In genomic region chr17:82884923-82885322, GRCh38 we compare ENCODE assay signal across 13 cellular contexts. TPM values are rescaled to one million over a fixed set of nuclear protein-coding genes. Genes with fewer than 3 reads are reported as not detected.
A peak's percentile ranks its signal among the peaks of the same experiment; 100 is the strongest.
DNase-seq lines count a peak whose midpoint lies in the region; ATAC-seq and TF ChIP-seq lines count a peak whose summit lies in the region.
"Had no signal": no experiment of that assay in that cellular context is flagged by ENCODE, and none has a peak within 500 bp of the region (broad histone marks: within the 10 kb centered on the region; RNA-seq: fewer than 3 reads in every experiment).

No MANE protein-coding gene starts in this region.

- peak overlapping the region; percentile 79 for H3K4me3 Mint-ChIP-seq in activated T-helper 1 cell treated with anti-CD3 and anti-CD28 coated beads, Interleukin-12 subunit alpha, Interleukin-12 subunit beta, Interleukin-2, Interleukin-4 antibody, amounts not matched to agents 30 ng/mL and 10 ng/mL and 1 ng/mL, durations not matched to agents 14 hours and 24 hours and 36 hours

- H3K4me2 ChIP-seq in hepatocyte, result no peak overlapping the region

- H4K20me1 ChIP-seq in hepatocyte (ENCODE audit: insufficient read depth, poor library complexity, severe bottlenecking), result no peaks in the 10 kb centered on the region

- H3K4me1 ChIP-seq in hepatocyte (ENCODE audit: insufficient read depth) (peaks cover 41% of the 10 kb centered on the region), upper lobe of left lung (peaks cover 32 to 68% (median 63%) of the 10 kb centered on the region in 4 donors), colonic mucosa (peaks cover 9% of the 10 kb centered on the region)

- no peaks in the 10 kb centered on the region for H3K9me3 Mint-ChIP-seq in activated T-helper 1 cell treated with anti-CD3 and anti-CD28 coated beads, Interleukin-12 subunit alpha, Interleukin-12 subunit beta, Interleukin-2, Interleukin-4 antibody, amounts not matched to agents 30 ng/mL and 10 ng/mL and 1 ng/mL, durations not matched to agents 14 hours and 24 hours and 36 hours

- H3K9me3 ChIP-seq in hepatocyte (ENCODE audit: low read depth) (no peaks in the 10 kb centered on the region), upper lobe of left lung (no peaks in the 10 kb centered on the region), colonic mucosa (no peaks in the 10 kb centered on the region)
- H3K9me3 ChIP-seq: left lung had no signal

- no peak overlapping the region for H2AFZ ChIP-seq in hepatocyte

- no peak overlapping the region for H3K9ac ChIP-seq in colonic mucosa (ENCODE audit: low read depth in 2 of 2, low read length in 2 of 2)

- TF ChIP-seq CTCF in hepatocyte (IDR thresholded peaks at IDR 0.05; ENCODE audit: poor library complexity) (no peak), upper lobe of left lung (IDR thresholded peaks at IDR 0.05) (no peak), colonic mucosa (IDR thresholded peaks at IDR 0.05) (no peak)

- TF ChIP-seq EP300 in upper lobe of left lung (IDR thresholded peaks at IDR 0.05), result no peak

- H3K27ac Mint-ChIP-seq in activated T-helper 1 cell treated with anti-CD3 and anti-CD28 coated beads, Interleukin-12 subunit alpha, Interleukin-12 subunit beta, Interleukin-2, Interleukin-4 antibody, amounts not matched to agents 30 ng/mL and 10 ng/mL and 1 ng/mL, durations not matched to agents 14 hours and 24 hours and 36 hours, result peak overlapping the region; percentile 94

- peaks cover 14% of the 10 kb centered on the region for H3K36me3 Mint-ChIP-seq in activated T-helper 1 cell treated with anti-CD3 and anti-CD28 coated beads, Interleukin-12 subunit alpha, Interleukin-12 subunit beta, Interleukin-2, Interleukin-4 antibody, amounts not matched to agents 30 ng/mL and 10 ng/mL and 1 ng/mL, durations not matched to agents 14 hours and 24 hours and 36 hours (ENCODE audit: low read depth)

- intact Hi-C loops in activated T-helper 1 cell treated with anti-CD3 and anti-CD28 coated beads, Interleukin-12 subunit alpha, Interleukin-12 subunit beta, Interleukin-2, Interleukin-4 antibody, amounts not matched to agents 30 ng/mL and 10 ng/mL and 1 ng/mL, durations not matched to agents 14 hours and 24 hours and 36 hours (cut with micrococcal nuclease), result loop anchor here (1.0 kb wide), 1 partner anchor 21 kb away; no protein-coding TSS in a partner anchor
- intact Hi-C loops in colonic mucosa (cut with DNase I), result no loop called here

- TF ChIP-seq POLR2A in upper lobe of left lung (IDR thresholded peaks at IDR 0.05), result no peak

- no peaks in the 10 kb centered on the region for H3K27me3 ChIP-seq in hepatocyte
- no peaks in the 10 kb centered on the region for H3K27me3 ChIP-seq in upper lobe of left lung
- H3K27me3 ChIP-seq in colonic mucosa, result no peaks in the 10 kb centered on the region
- H3K27me3 ChIP-seq: left lung had no signal

- H3K4me3 ChIP-seq in hepatocyte, result no peak overlapping the region
- no peak overlapping the region for H3K4me3 ChIP-seq in upper lobe of left lung
- no peak overlapping the region for H3K4me3 ChIP-seq in colonic mucosa
- H3K4me3 ChIP-seq: left lung had no signal

- H3K79me2 ChIP-seq in hepatocyte, result peaks cover 13% of the 10 kb centered on the region

- no peaks in the 10 kb centered on the region for H3K9me2 ChIP-seq in hepatocyte (replicated peaks; ENCODE audit: insufficient read depth)

- 78% methylated on average over 6 of the region's 6 CpGs for WGBS in hepatocyte (ENCODE audit: low lambda C conversion rate, missing lambda C conversion rate)
- 61 to 69% methylated on average over 6 of the region's 6 CpGs for WGBS in upper lobe of left lung, 2 donors

- H3K4me1 Mint-ChIP-seq in activated T-helper 1 cell treated with anti-CD3 and anti-CD28 coated beads, Interleukin-12 subunit alpha, Interleukin-12 subunit beta, Interleukin-2, Interleukin-4 antibody, amounts not matched to agents 30 ng/mL and 10 ng/mL and 1 ng/mL, durations not matched to agents 14 hours and 24 hours and 36 hours (ENCODE audit: low read depth), result peaks cover 64% of the 10 kb centered on the region

- H3K27me3 Mint-ChIP-seq in activated T-helper 1 cell treated with anti-CD3 and anti-CD28 coated beads, Interleukin-12 subunit alpha, Interleukin-12 subunit beta, Interleukin-2, Interleukin-4 antibody, amounts not matched to agents 30 ng/mL and 10 ng/mL and 1 ng/mL, durations not matched to agents 14 hours and 24 hours and 36 hours (ENCODE audit: insufficient read depth), result no peaks in the 10 kb centered on the region

- peak; percentile 35 for DNase-seq in stimulated activated CD4-positive, alpha-beta T cell treated with anti-CD3 and anti-CD28 coated beads, Interleukin-15, amount 100 ng/mL, for 24 hours
- no peak for DNase-seq in stimulated activated CD4-positive, alpha-beta T cell treated with anti-CD3 and anti-CD28 coated beads, Interleukin-4, amount 100 ng/mL, for 1 hour
- peak; percentile 27 for DNase-seq in activated T-helper 1 cell treated with anti-CD3 and anti-CD28 coated beads, Interleukin-12 subunit alpha, Interleukin-12 subunit beta, Interleukin-2, Interleukin-4 antibody, amounts not matched to agents 30 ng/mL and 10 ng/mL and 1 ng/mL, durations not matched to agents 14 hours and 24 hours and 36 hours (ENCODE audit: low spot score)
- DNase-seq in hepatocyte (ENCODE audit: low spot score) (no peak), upper lobe of left lung (no peak), colonic mucosa (no peak), anterior cingulate cortex (lab: John Stamatoyannopoulos, UW) (no peak), HCEC 1CT (no peak)
- DNase-seq: NCI-H2029 had no signal

- no peaks in the 10 kb centered on the region for H3K36me3 ChIP-seq in hepatocyte (replicated peaks; ENCODE audit: insufficient read depth, low read depth)
- peaks cover 0 to 2% (median 0%) of the 10 kb centered on the region in 4 donors for H3K36me3 ChIP-seq in upper lobe of left lung
- H3K36me3 ChIP-seq in colonic mucosa, result no peaks in the 10 kb centered on the region

- H3K27ac ChIP-seq in hepatocyte, result peak overlapping the region; percentile 5
- H3K27ac ChIP-seq in upper lobe of left lung, result peak overlapping the region; percentile 3 to 89 (median 58)
- no peak overlapping the region for H3K27ac ChIP-seq in colonic mucosa

- ATAC-seq in upper lobe of left lung (ENCODE audit: low FRiP score in 2 of 2), result no peak
- ATAC-seq: left lung had no signal

RNA-seq across cellular contexts. Expression of gene ZNF750, which starts 45.1 kb away (rescaled TPM):
- not detected in 2 replicates for total RNA-seq in activated T-helper 1 cell treated with anti-CD3 and anti-CD28 coated beads, Interleukin-12 subunit alpha, Interleukin-12 subunit beta, Interleukin-2, Interleukin-4 antibody, amounts not matched to agents 30 ng/mL and 10 ng/mL and 1 ng/mL, durations not matched to agents 14 hours and 24 hours and 36 hours
- total RNA-seq in hepatocyte (0.12 and 0.27 TPM in 2 replicates), upper lobe of left lung (10 to 100 TPM in 2 of 6 donors, 1 to 10 TPM in 4; 2.9 to 14.4 (median 6.9) TPM), colonic mucosa (not detected)
- polyA plus RNA-seq in hepatocyte, result 0.49 and 2.1 TPM in 2 replicates
- total RNA-seq: fibroblast of lung, skeletal muscle tissue had no signal
- polyA plus RNA-seq: BJ, fibroblast of lung had no signal

Comparison
In these comparisons a context has a peak if more than half of its experiments do, and no peak if none do; other contexts are left out.
1. DNase-seq: peak in stimulated activated CD4-positive, alpha-beta T cell treated with anti-CD3 and anti-CD28 coated beads, Interleukin-15, amount 100 ng/mL, for 24 hours (single experiment) and activated T-helper 1 cell treated with anti-CD3 and anti-CD28 coated beads, Interleukin-12 subunit alpha, Interleukin-12 subunit beta, Interleukin-2, Interleukin-4 antibody, amounts not matched to agents 30 ng/mL and 10 ng/mL and 1 ng/mL, durations not matched to agents 14 hours and 24 hours and 36 hours (single experiment); none in stimulated activated CD4-positive, alpha-beta T cell treated with anti-CD3 and anti-CD28 coated beads, Interleukin-4, amount 100 ng/mL, for 1 hour (single experiment), hepatocyte (single experiment), upper lobe of left lung (0 of 2), colonic mucosa (single experiment), anterior cingulate cortex (0 of 58) and HCEC 1CT (single experiment).